In the genomic region with DNA sequence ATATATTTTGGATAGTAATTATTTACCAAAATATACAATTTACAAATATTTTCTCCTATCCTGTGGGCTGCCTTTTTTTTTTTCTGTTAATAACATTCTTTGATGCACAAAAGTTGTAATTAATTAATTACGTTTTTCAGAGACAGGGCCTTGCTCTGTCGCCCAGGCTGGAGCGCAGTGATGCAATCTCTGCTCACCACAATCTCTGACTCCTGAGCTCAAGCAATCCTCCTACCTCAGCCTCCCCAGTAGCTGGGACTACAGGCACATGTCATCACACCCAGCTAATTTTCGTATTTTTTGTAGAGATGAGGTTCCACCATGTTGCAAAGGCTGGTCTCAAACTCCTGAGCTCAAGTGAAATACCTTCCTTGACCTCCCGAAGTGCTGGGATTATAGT, we compare ENCODE assay signal across 7 cellular contexts.
"Had no signal": no experiment of that assay in that cellular context is flagged by ENCODE, and none has a peak within 500 bp of the region (broad histone marks: within the 10 kb centered on the region; RNA-seq: fewer than 3 reads in every experiment).

No MANE protein-coding gene starts in this region.

- H3K4me3 ChIP-seq: GM12878 had no signal

- FAIRE-seq: GM12878, GM12891, GM12892, GM18507, GM19239 had no signal

- ATAC-seq: GM12878 had no signal

- DNase-seq: GDM1, GF-D8 had no signal
